11 cellular contexts compared by ENCODE assay signal in genomic region chr1:24996983-24997893, GRCh38.
DNase-seq lines count a peak whose midpoint lies in the region; ATAC-seq, FAIRE-seq and TF ChIP-seq lines count a peak whose summit lies in the region.
"Had no signal": no experiment of that assay in that cellular context is flagged by ENCODE, and none has a peak within 500 bp of the region (broad histone marks: within the 10 kb centered on the region; RNA-seq: fewer than 3 reads in every experiment).

No MANE protein-coding gene starts in this region.

- no peak overlapping the region for H3K27ac ChIP-seq in CD4-positive, alpha-beta T cell (ENCODE audit: low read depth, low read length)
- no peak overlapping the region for H3K27ac ChIP-seq in tibial artery

- peak in 1 of 10 experiments; percentile 25 for DNase-seq in CD4-positive, alpha-beta T cell
- DNase-seq in KBM-7 (peak; percentile 59), OCI-M2 (lab: John Stamatoyannopoulos, UW; ENCODE audit: unreplicated experiment) (no peak), tibial artery (no peak), AG08395 (ENCODE audit: low spot score) (no peak), HTR-8/SVneo (ENCODE audit: insufficient read length, low spot score) (no peak)
- DNase-seq in activated T-cell treated with anti-CD3 and anti-CD28 coated beads, Interleukin-2, amount 50 U/mL, for 4 hours = no peak
- DNase-seq in natural killer cell treated with Interleukin-12 subunit alpha and Interleukin-12 subunit beta and Interleukin-15 and Interleukin-18, amount 100 ng/mL, for 72 hours (ENCODE audit: low spot score) = peak; percentile 73
- DNase-seq: COR-L47, NCI-H187, PC-3 had no signal

- peaks cover 4% of the 10 kb centered on the region for H3K9me3 Mint-ChIP-seq in CD4-positive, alpha-beta T cell
- peaks cover 9% of the 10 kb centered on the region for H3K9me3 Mint-ChIP-seq in activated T-cell treated with anti-CD3 and anti-CD28 coated beads, Interleukin-2, amount 50 U/mL, for 4 hours
- peaks cover 6% of the 10 kb centered on the region for H3K9me3 Mint-ChIP-seq in natural killer cell treated with Interleukin-12 subunit alpha and Interleukin-12 subunit beta and Interleukin-15 and Interleukin-18, amount 100 ng/mL, for 72 hours

- H3K36me3 ChIP-seq in tibial artery = no peaks in the 10 kb centered on the region

- intact Hi-C loops in CD4-positive, alpha-beta T cell (cut with DNase I, micrococcal nuclease) = loop anchor here (1.0 to 2.0 kb wide), 2 partner anchors 22 to 27 kb away; no protein-coding TSS in a partner anchor
- intact Hi-C loops in tibial artery (cut with DNase I; ENCODE audit: low total_unique reads) = no loop called here

- H3K27ac Mint-ChIP-seq in CD4-positive, alpha-beta T cell = peak overlapping the region; percentile 70
- H3K27ac Mint-ChIP-seq in natural killer cell treated with Interleukin-12 subunit alpha and Interleukin-12 subunit beta and Interleukin-15 and Interleukin-18, amount 100 ng/mL, for 72 hours = peak overlapping the region; percentile 80 to 95

- in situ Hi-C loops in KBM-7 (cut with MboI; ENCODE audit: low pct_unique_long_range_greater_than_20kb, low sequenced_read_pairs) = no loop called here

- H3K36me3 Mint-ChIP-seq in CD4-positive, alpha-beta T cell (ENCODE audit: low read depth) = no peaks in the 10 kb centered on the region
- peaks cover 4% of the 10 kb centered on the region for H3K36me3 Mint-ChIP-seq in activated T-cell treated with anti-CD3 and anti-CD28 coated beads, Interleukin-2, amount 50 U/mL, for 4 hours (ENCODE audit: insufficient read depth)
- H3K36me3 Mint-ChIP-seq in natural killer cell treated with Interleukin-12 subunit alpha and Interleukin-12 subunit beta and Interleukin-15 and Interleukin-18, amount 100 ng/mL, for 72 hours = peaks cover 12% of the 10 kb centered on the region

- H3K27me3 Mint-ChIP-seq in CD4-positive, alpha-beta T cell = no peaks in the 10 kb centered on the region
- no peaks in the 10 kb centered on the region for H3K27me3 Mint-ChIP-seq in activated T-cell treated with anti-CD3 and anti-CD28 coated beads, Interleukin-2, amount 50 U/mL, for 4 hours (ENCODE audit: low read depth)
- no peaks in the 10 kb centered on the region for H3K27me3 Mint-ChIP-seq in natural killer cell treated with Interleukin-12 subunit alpha and Interleukin-12 subunit beta and Interleukin-15 and Interleukin-18, amount 100 ng/mL, for 72 hours

- CTCF ChIA-PET in CD4-positive, alpha-beta T cell (lab: Charles Lee) = no interaction called here

- peak overlapping the region; percentile 22 for H3K4me3 Mint-ChIP-seq in CD4-positive, alpha-beta T cell
- peak overlapping the region; percentile 2 for H3K4me3 Mint-ChIP-seq in activated T-cell treated with anti-CD3 and anti-CD28 coated beads, Interleukin-2, amount 50 U/mL, for 4 hours
- H3K4me3 Mint-ChIP-seq in natural killer cell treated with Interleukin-12 subunit alpha and Interleukin-12 subunit beta and Interleukin-15 and Interleukin-18, amount 100 ng/mL, for 72 hours = peak overlapping the region; percentile 67

- TF ChIP-seq CTCF in CD4-positive, alpha-beta T cell (IDR thresholded peaks at IDR 0.05) = no peak
- TF ChIP-seq CTCF in tibial artery (IDR thresholded peaks at IDR 0.05) = no peak

- no peak for FAIRE-seq in HTR-8/SVneo (lab: Jason Lieb, UNC)

- H3K4me1 ChIP-seq in tibial artery = no peaks in the 10 kb centered on the region

- no peaks in the 10 kb centered on the region for H3K27me3 ChIP-seq in CD4-positive, alpha-beta T cell (ENCODE audit: control insufficient read depth, insufficient read depth, low read length)
- peaks cover 0 to 10% of the 10 kb centered on the region in 2 donors for H3K27me3 ChIP-seq in tibial artery

- no peak for ATAC-seq in CD4-positive, alpha-beta T cell (ENCODE audit: poor library complexity)
- ATAC-seq in activated T-cell treated with anti-CD3 and anti-CD28 coated beads, Interleukin-2, amount 50 U/mL, for 4 hours = peak; percentile 41 to 53
- ATAC-seq in natural killer cell treated with Interleukin-12 subunit alpha and Interleukin-12 subunit beta and Interleukin-15 and Interleukin-18, amount 100 ng/mL, for 72 hours = peak; percentile 66 to 73
- ATAC-seq: PC-3 had no signal

- H3K4me3 ChIP-seq in tibial artery = no peak overlapping the region

- H3K4me1 Mint-ChIP-seq in CD4-positive, alpha-beta T cell (ENCODE audit: low read depth) = peaks cover 82% of the 10 kb centered on the region
- H3K4me1 Mint-ChIP-seq in activated T-cell treated with anti-CD3 and anti-CD28 coated beads, Interleukin-2, amount 50 U/mL, for 4 hours (ENCODE audit: low read depth) = peaks cover 70% of the 10 kb centered on the region
- H3K4me1 Mint-ChIP-seq in natural killer cell treated with Interleukin-12 subunit alpha and Interleukin-12 subunit beta and Interleukin-15 and Interleukin-18, amount 100 ng/mL, for 72 hours (ENCODE audit: low read depth in 2 of 2) = peaks cover 64 to 67% of the 10 kb centered on the region in 2 donors

- no peaks in the 10 kb centered on the region for H3K9me3 ChIP-seq in CD4-positive, alpha-beta T cell (ENCODE audit: control insufficient read depth, low read length)
- peaks cover 0 to 3% (median 3%) of the 10 kb centered on the region in 3 donors for H3K9me3 ChIP-seq in tibial artery

- POLR2A ChIA-PET in CD4-positive, alpha-beta T cell (lab: Charles Lee) = interaction anchor here (0.9 to 2.9 kb wide), 5 partner anchors 11 to 45 kb away, joined by 3 to 19 read pairs (median 4); no protein-coding TSS in a partner anchor

Comparison
In these comparisons a context has a peak if more than half of its experiments do, and no peak if none do; other contexts are left out.
1. DNase-seq: peak in KBM-7 (single experiment) and natural killer cell treated with Interleukin-12 subunit alpha and Interleukin-12 subunit beta and Interleukin-15 and Interleukin-18, amount 100 ng/mL, for 72 hours (single experiment); none in activated T-cell treated with anti-CD3 and anti-CD28 coated beads, Interleukin-2, amount 50 U/mL, for 4 hours (single experiment), OCI-M2 (single experiment), tibial artery (0 of 2), AG08395 (single experiment) and HTR-8/SVneo (single experiment).
2. H3K4me3 Mint-ChIP-seq: peak in every context shown above with its lines; median percentile 67 in natural killer cell treated with Interleukin-12 subunit alpha and Interleukin-12 subunit beta and Interleukin-15 and Interleukin-18, amount 100 ng/mL, for 72 hours; 22 in CD4-positive, alpha-beta T cell; 2 in activated T-cell treated with anti-CD3 and anti-CD28 coated beads, Interleukin-2, amount 50 U/mL, for 4 hours.